8 cellular contexts compared by ENCODE assay signal in genomic region chr11:117180661-117181585, GRCh38. TPM values are rescaled to one million over a fixed set of nuclear protein-coding genes. Genes with fewer than 3 reads are reported as not detected.
DNase-seq lines count a peak whose midpoint lies in the region; ATAC-seq and TF ChIP-seq lines count a peak whose summit lies in the region.

No MANE protein-coding gene starts in this region.

- peak; percentile 47 for DNase-seq in NCI-H510A (lab: John Stamatoyannopoulos, UW)
- peak; percentile 68 for DNase-seq in activated CD8-positive, alpha-beta memory T cell treated with anti-CD3 and anti-CD28 coated beads for 24 hours
- DNase-seq in endothelial cell (ENCODE audit: low spot score) = peak; percentile 81
- DNase-seq in stimulated activated naive B cell treated with anti-CD40 and anti-IgM and Interleukin-4, amounts not matched to agents 10 μg/mL and 1 μg/mL and 100 μg/mL, for 72 hours = peak; percentile 37
- DNase-seq in SW 1271 (lab: John Stamatoyannopoulos, UW) = no peak

- TF ChIP-seq CTCF in 22Rv1 (IDR thresholded peaks at IDR 0.05) = peak; percentile 79
- TF ChIP-seq CTCF in GM12874 (IDR thresholded peaks at IDR 0.05; ENCODE audit: insufficient read depth, low read depth, low read length) = peak; percentile 95
- peak; percentile 42 for TF ChIP-seq CTCF in endothelial cell (IDR thresholded peaks at IDR 0.05; ENCODE audit: unreplicated experiment)

- H3K9ac ChIP-seq in mucosa of stomach (ENCODE audit: low read length) = peak overlapping the region; percentile 90

- peaks cover 61% of the 10 kb centered on the region for H3K4me1 ChIP-seq in mucosa of stomach (ENCODE audit: control insufficient read depth, insufficient read depth, low read length)

- no peak overlapping the region for H3K27ac Mint-ChIP-seq in endothelial cell (ENCODE audit: unreplicated experiment)
- H3K27ac Mint-ChIP-seq in stimulated activated naive B cell treated with anti-CD40 and anti-IgM and Interleukin-4, amounts not matched to agents 10 μg/mL and 1 μg/mL and 100 μg/mL, for 72 hours = peak overlapping the region; percentile 98

- peaks cover 24% of the 10 kb centered on the region for H3K4me1 Mint-ChIP-seq in endothelial cell (ENCODE audit: unreplicated experiment)
- peaks cover 26 to 64% of the 10 kb centered on the region in 2 donors for H3K4me1 Mint-ChIP-seq in stimulated activated naive B cell treated with anti-CD40 and anti-IgM and Interleukin-4, amounts not matched to agents 10 μg/mL and 1 μg/mL and 100 μg/mL, for 72 hours

- H3K36me3 Mint-ChIP-seq in endothelial cell (ENCODE audit: low read depth, unreplicated experiment) = peaks cover 15% of the 10 kb centered on the region
- peaks cover 23 to 30% of the 10 kb centered on the region in 2 donors for H3K36me3 Mint-ChIP-seq in stimulated activated naive B cell treated with anti-CD40 and anti-IgM and Interleukin-4, amounts not matched to agents 10 μg/mL and 1 μg/mL and 100 μg/mL, for 72 hours

- H3K9me3 ChIP-seq in mucosa of stomach (ENCODE audit: control insufficient read depth, low read length) = no peaks in the 10 kb centered on the region

- peaks cover 2% of the 10 kb centered on the region for H3K36me3 ChIP-seq in mucosa of stomach (ENCODE audit: control insufficient read depth, insufficient read depth, low read length)

- H3K27me3 Mint-ChIP-seq in endothelial cell (ENCODE audit: unreplicated experiment) = peaks cover 9% of the 10 kb centered on the region
- no peaks in the 10 kb centered on the region for H3K27me3 Mint-ChIP-seq in stimulated activated naive B cell treated with anti-CD40 and anti-IgM and Interleukin-4, amounts not matched to agents 10 μg/mL and 1 μg/mL and 100 μg/mL, for 72 hours

- no peaks in the 10 kb centered on the region for H3K27me3 ChIP-seq in mucosa of stomach (ENCODE audit: control insufficient read depth, insufficient read depth, low read length)

- H3K4me3 ChIP-seq in mucosa of stomach (ENCODE audit: low read length) = no peak overlapping the region

- H3K4me3 Mint-ChIP-seq in endothelial cell (ENCODE audit: unreplicated experiment) = peak overlapping the region; percentile 72
- H3K4me3 Mint-ChIP-seq in stimulated activated naive B cell treated with anti-CD40 and anti-IgM and Interleukin-4, amounts not matched to agents 10 μg/mL and 1 μg/mL and 100 μg/mL, for 72 hours = peak overlapping the region; percentile 58 to 98

- no peak overlapping the region for H3K27ac ChIP-seq in 22Rv1

- H3K9me3 Mint-ChIP-seq in endothelial cell (ENCODE audit: unreplicated experiment) = no peaks in the 10 kb centered on the region
- H3K9me3 Mint-ChIP-seq in stimulated activated naive B cell treated with anti-CD40 and anti-IgM and Interleukin-4, amounts not matched to agents 10 μg/mL and 1 μg/mL and 100 μg/mL, for 72 hours = no peaks in the 10 kb centered on the region

- ATAC-seq in stimulated activated naive B cell treated with anti-CD40 and anti-IgM and Interleukin-4, amounts not matched to agents 10 μg/mL and 1 μg/mL and 100 μg/mL, for 72 hours (replicated peaks) = peak; percentile 14 to 26

RNA-seq across cellular contexts. Expression of gene SIDT2, which starts 2.4 kb away (rescaled TPM):
- 41.3 TPM for total RNA-seq in endothelial cell (ENCODE audit: unreplicated experiment)

RNA-seq across cellular contexts. Expression of gene TAGLN, which starts 18.2 kb away (rescaled TPM):
- 25.4 TPM for total RNA-seq in endothelial cell (ENCODE audit: unreplicated experiment)

RNA-seq across cellular contexts. Expression of gene PAFAH1B2, which starts 36.8 kb away (rescaled TPM):
- 87.4 TPM for total RNA-seq in endothelial cell (ENCODE audit: unreplicated experiment)

RNA-seq across cellular contexts. Expression of gene PCSK7, which starts 51.0 kb away (rescaled TPM):
- total RNA-seq in endothelial cell (ENCODE audit: unreplicated experiment) = 93.6 TPM

RNA-seq across cellular contexts. Expression of gene RNF214, which starts 51.5 kb away (rescaled TPM):
- 37.1 TPM for total RNA-seq in endothelial cell (ENCODE audit: unreplicated experiment)

Comparison
In these comparisons a context has a peak if more than half of its experiments do, and no peak if none do; other contexts are left out.
1. CTCF ChIP-seq: peak in every context shown above with its lines; median percentile 95 in GM12874; 79 in 22Rv1; 42 in endothelial cell.
2. DNase-seq: peak in NCI-H510A (single experiment), activated CD8-positive, alpha-beta memory T cell treated with anti-CD3 and anti-CD28 coated beads for 24 hours (single experiment), endothelial cell (single experiment) and stimulated activated naive B cell treated with anti-CD40 and anti-IgM and Interleukin-4, amounts not matched to agents 10 μg/mL and 1 μg/mL and 100 μg/mL, for 72 hours (single experiment); none in SW 1271 (0 of 2).